In the genomic region with DNA sequence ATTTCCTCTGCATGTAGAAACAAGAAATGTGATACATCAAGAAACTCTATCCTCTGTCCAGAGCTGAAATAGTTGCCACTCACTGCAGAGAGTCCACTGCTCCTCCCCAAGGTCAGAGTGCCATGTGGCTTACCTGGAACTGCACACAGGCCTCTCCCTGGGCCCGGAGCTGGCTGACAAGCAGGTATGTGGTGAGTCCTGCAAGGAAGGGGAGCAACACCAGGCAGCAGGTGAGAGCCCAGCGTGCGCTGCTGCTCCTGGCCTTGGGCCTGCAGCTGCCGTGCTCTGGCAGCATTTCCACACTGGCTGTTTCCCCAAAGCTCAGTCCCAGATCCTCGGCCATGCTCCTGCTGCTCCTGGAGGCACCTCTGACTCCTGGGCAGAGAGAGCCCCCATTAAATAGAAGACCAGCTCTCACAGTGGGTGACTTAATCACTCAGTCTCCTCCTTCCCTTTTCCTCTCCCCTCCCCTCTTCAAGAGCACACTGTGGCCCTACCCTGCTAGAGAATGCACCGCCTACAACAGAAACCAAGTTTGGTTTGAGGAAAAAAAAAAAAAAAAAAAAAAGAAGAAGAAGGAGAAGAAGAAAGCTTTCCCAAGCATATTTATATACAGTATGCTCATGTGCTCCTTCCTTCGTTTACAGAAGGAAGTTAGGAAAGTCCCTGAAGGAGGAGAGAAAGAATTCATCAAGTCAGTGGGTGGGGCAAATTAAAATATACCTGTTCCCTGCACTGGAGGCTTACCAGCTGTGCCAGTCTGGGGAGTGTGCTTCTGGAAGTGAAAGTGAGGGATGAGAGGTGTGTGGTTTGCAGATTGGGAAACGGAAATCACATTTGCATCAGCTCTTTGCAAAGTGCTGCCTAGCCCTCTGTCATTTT, we compare ENCODE assay signal across 8 cellular contexts. TPM values are rescaled to one million over a fixed set of nuclear protein-coding genes. Genes with fewer than 3 reads are reported as not detected.
DNase-seq lines count a peak whose midpoint lies in the region; ATAC-seq and TF ChIP-seq lines count a peak whose summit lies in the region.

A gene (minus strand): TSS at position 370 of the 882 bp plus-strand sequence. CDS start 27 bp downstream, at position 343.

- H3K9me3 ChIP-seq in H9 (ENCODE audit: control insufficient read depth, low read depth, low read length): no peaks in the 10 kb centered on the region
- no peaks in the 10 kb centered on the region for H3K9me3 ChIP-seq in MM.1S (replicated peaks; ENCODE audit: insufficient read depth, low read length)

- H3K9ac ChIP-seq in H9 (ENCODE audit: extremely low read depth, insufficient read length, low read length): no peak within 1 kb of the TSS
- no peak within 1 kb of the TSS; the same call in 1 of the 2 replicates for H3K9ac ChIP-seq in MM.1S (ENCODE audit: low read length)

- H3K4me3 ChIP-seq in MM.1S (ENCODE audit: low read length): peak within 1 kb of the TSS; percentile 54

- H3K4me1 ChIP-seq in H9 (ENCODE audit: insufficient read depth, low read length): peaks cover 8% of the 10 kb centered on the region; the same call in 1 of the 2 replicates
- H3K4me1 ChIP-seq in MM.1S (ENCODE audit: low read length): peaks cover 17% of the 10 kb centered on the region

- H4K8ac ChIP-seq in H9 (replicated peaks; ENCODE audit: insufficient read length, low read depth, low read length): no peak within 1 kb of the TSS

- H3K27me3 ChIP-seq in H9 (ENCODE audit: insufficient read depth, low read length) (no peaks in the 10 kb centered on the region), MM.1S (replicated peaks; ENCODE audit: insufficient read depth, low read length) (no peaks in the 10 kb centered on the region; the same call in 1 of the 2 replicates)

- H3F3A ChIP-seq in MM.1S (ENCODE audit: insufficient read depth, low read length): peaks cover 18% of the 10 kb centered on the region

- H2AFZ ChIP-seq in H9 (ENCODE audit: low read length) (no peak within 1 kb of the TSS), MM.1S (ENCODE audit: low read length) (peak within 1 kb of the TSS; percentile 28; the same call in 1 of the 2 replicates)

- no peak within 1 kb of the TSS for H4K91ac ChIP-seq in H9 (ENCODE audit: insufficient read length, low read depth, low read length)

- H3T11ph ChIP-seq in H9 (ENCODE audit: low read length): no peak within 1 kb of the TSS

- H4K20me1 ChIP-seq in H9 (ENCODE audit: control insufficient read depth, insufficient read depth, insufficient read length) (no peaks in the 10 kb centered on the region), MM.1S (ENCODE audit: insufficient read depth, low read length) (no peaks in the 10 kb centered on the region)

- POLR2A ChIA-PET in activated CD8-positive, alpha-beta T cell treated with anti-CD3 and anti-CD28 coated beads for 36 hours (lab: Charles Lee): interaction anchor here (0.5 to 1.0 kb wide), 3 partner anchors 21 to 129 kb away, joined by 3 read pairs; no protein-coding TSS in a partner anchor

- peak within 1 kb of the TSS; percentile 13 for H3K18ac ChIP-seq in H9 (ENCODE audit: insufficient read length, low read depth, low read length)

- no peaks in the 10 kb centered on the region for H3K79me2 ChIP-seq in H9 (ENCODE audit: insufficient read depth, low read length)
- no peaks in the 10 kb centered on the region for H3K79me2 ChIP-seq in MM.1S (ENCODE audit: low read length)

- H4K5ac ChIP-seq in H9 (ENCODE audit: insufficient read length, low read depth, low read length): no peak within 1 kb of the TSS

- TF ChIP-seq CTCF in H9 (conservative IDR thresholded peaks at IDR 0.05): no peak
- no peak for TF ChIP-seq CTCF in MM.1S (IDR thresholded peaks at IDR 0.05; ENCODE audit: low read length)
- TF ChIP-seq CTCF in activated CD8-positive, alpha-beta T cell treated with anti-CD3 and anti-CD28 coated beads for 36 hours (IDR thresholded peaks at IDR 0.05): no peak

- peak within 1 kb of the TSS in 1 of 2 experiments; percentile 27; a peak in 1 of 5 replicates for H3K4me3 Mint-ChIP-seq in H9
- peak within 1 kb of the TSS; percentile 30 for H3K4me3 Mint-ChIP-seq in activated CD8-positive, alpha-beta T cell treated with anti-CD3 and anti-CD28 coated beads for 36 hours

- no peaks in the 10 kb centered on the region for H3K36me3 Mint-ChIP-seq in H9 (ENCODE audit: insufficient read depth in 1 of 3, low read depth in 3 of 3)
- H3K36me3 Mint-ChIP-seq in activated CD8-positive, alpha-beta T cell treated with anti-CD3 and anti-CD28 coated beads for 36 hours (ENCODE audit: low read depth): no peaks in the 10 kb centered on the region

- H3K4ac ChIP-seq in H9 (ENCODE audit: low read depth, low read length): no peak within 1 kb of the TSS

- no peak within 1 kb of the TSS for H2BK20ac ChIP-seq in H9 (ENCODE audit: low read depth, low read length, poor library complexity, severe bottlenecking)

- H3K4me1 Mint-ChIP-seq in H9: peaks cover 25% of the 10 kb centered on the region in 2 experiments
- peaks cover 23% of the 10 kb centered on the region for H3K4me1 Mint-ChIP-seq in activated CD8-positive, alpha-beta T cell treated with anti-CD3 and anti-CD28 coated beads for 36 hours (ENCODE audit: low read depth)

- no peak within 1 kb of the TSS for H2AK5ac ChIP-seq in H9 (ENCODE audit: insufficient read length, low read length)

- H3K36me3 ChIP-seq in MM.1S (replicated peaks; ENCODE audit: insufficient read depth, low read length): no peaks in the 10 kb centered on the region

- no peak within 1 kb of the TSS for H2BK5ac ChIP-seq in H9 (ENCODE audit: insufficient read length, low read length)

- H2BK15ac ChIP-seq in H9 (ENCODE audit: low read depth, low read length): no peak within 1 kb of the TSS

- H2BK120ac ChIP-seq in H9 (ENCODE audit: low read depth, low read length, poor library complexity, severe bottlenecking): no peak within 1 kb of the TSS

- peak within 1 kb of the TSS in 1 of 3 experiments; percentile 68; a peak in 2 of 7 replicates for H3K27ac Mint-ChIP-seq in H9
- peak within 1 kb of the TSS; percentile 36 for H3K27ac Mint-ChIP-seq in activated CD8-positive, alpha-beta T cell treated with anti-CD3 and anti-CD28 coated beads for 36 hours

- ATAC-seq in activated CD8-positive, alpha-beta T cell treated with anti-CD3 and anti-CD28 coated beads for 36 hours: peak; percentile 90

- H3K23ac ChIP-seq in H9 (ENCODE audit: insufficient read length, low read depth, low read length): no peak within 1 kb of the TSS

- intact Hi-C loops in activated CD8-positive, alpha-beta T cell treated with anti-CD3 and anti-CD28 coated beads for 36 hours (cut with micrococcal nuclease): no loop called here

- H3K4me2 ChIP-seq in H9 (ENCODE audit: insufficient read depth, insufficient read length, low read length) (peak within 1 kb of the TSS; percentile 22), MM.1S (ENCODE audit: low read depth, low read length) (peak within 1 kb of the TSS; percentile 67)

- H3K27me3 Mint-ChIP-seq in H9 (ENCODE audit: low read depth): peaks cover 13% of the 10 kb centered on the region
- H3K27me3 Mint-ChIP-seq in activated CD8-positive, alpha-beta T cell treated with anti-CD3 and anti-CD28 coated beads for 36 hours: no peaks in the 10 kb centered on the region

- no peak within 1 kb of the TSS for H3K14ac ChIP-seq in H9 (ENCODE audit: insufficient read depth, low read length)

- H2BK12ac ChIP-seq in H9 (ENCODE audit: insufficient read length, low read depth, low read length): no peak within 1 kb of the TSS

- H3K56ac ChIP-seq in H9 (ENCODE audit: insufficient read length, low read depth, low read length): no peak within 1 kb of the TSS

- CTCF ChIA-PET in activated CD8-positive, alpha-beta T cell treated with anti-CD3 and anti-CD28 coated beads for 36 hours (lab: Charles Lee): interaction anchor here (0.6 to 1.8 kb wide), 4 partner anchors 10 to 134 kb away, joined by 3 to 5 read pairs (median 4); no protein-coding TSS in a partner anchor

- H3K9me2 ChIP-seq in MM.1S (replicated peaks; ENCODE audit: insufficient read depth, low read length): no peaks in the 10 kb centered on the region

- no peaks in the 10 kb centered on the region for H3K23me2 ChIP-seq in H9 (ENCODE audit: insufficient read length, low read depth, low read length, poor library complexity, severe bottlenecking)

- H3K27ac ChIP-seq in H9 (ENCODE audit: insufficient read length, low read depth, low read length) (no peak within 1 kb of the TSS), MM.1S (ENCODE audit: low read length) (peak within 1 kb of the TSS; percentile 58; the same call in 1 of the 2 replicates)

- no peaks in the 10 kb centered on the region for H3K79me1 ChIP-seq in H9 (ENCODE audit: insufficient read depth, low read depth, low read length, poor library complexity, severe bottlenecking)

- DNase-seq in NCI-H1105 treated with DMSO at 0.1 percent for 48 hours (lab: John Stamatoyannopoulos, UW) (peak; percentile 3), NCI-H1105 (lab: John Stamatoyannopoulos, UW) (no peak), H9 (peak; percentile 74), MM.1S (peak; percentile 93), iPS-NIHi11 (ENCODE audit: low spot score) (peak; percentile 68), middle frontal gyrus (ENCODE audit: extremely low spot score, low spot score) (no peak)
- peak; percentile 50 for DNase-seq in activated CD8-positive, alpha-beta T cell treated with anti-CD3 and anti-CD28 coated beads for 36 hours
- DNase-seq in stimulated activated CD4-positive, alpha-beta T cell treated with anti-CD3 and anti-CD28 coated beads, Interleukin-2, amount 100 ng/mL, for 24 hours: peak; percentile 20 to 30

- WGBS in H9 (ENCODE audit: extremely low coverage, insufficient read length, low lambda C conversion rate): no CpG with 5 or more reads among the region's 8 CpGs

- no peaks in the 10 kb centered on the region for H3K9me3 Mint-ChIP-seq in H9
- H3K9me3 Mint-ChIP-seq in activated CD8-positive, alpha-beta T cell treated with anti-CD3 and anti-CD28 coated beads for 36 hours: no peaks in the 10 kb centered on the region

RNA-seq across cellular contexts. Expression of the gene that starts here (rescaled TPM):
- not detected in 2 replicates for total RNA-seq in H9 (2021)
- under 1 TPM; 0.16 to 0.23 TPM for total RNA-seq in activated CD8-positive, alpha-beta T cell treated with anti-CD3 and anti-CD28 coated beads for 36 hours

Comparison
In these comparisons a context has a peak if more than half of its experiments do, and no peak if none do; other contexts are left out.
1. DNase-seq: peak in NCI-H1105 treated with DMSO at 0.1 percent for 48 hours (single experiment), MM.1S (single experiment), iPS-NIHi11 (single experiment) and stimulated activated CD4-positive, alpha-beta T cell treated with anti-CD3 and anti-CD28 coated beads, Interleukin-2, amount 100 ng/mL, for 24 hours (2 of 2); none in NCI-H1105 (single experiment) and middle frontal gyrus (single experiment).
2. Peak in DNase-seq and H3K4me2 ChIP-seq in H9; RNA of the gene not detected or under 1 TPM.
3. Peak in DNase-seq and ATAC-seq in activated CD8-positive, alpha-beta T cell treated with anti-CD3 and anti-CD28 coated beads for 36 hours; RNA of the gene not detected or under 1 TPM.